Comparison of ENCODE assay signal across 1 cellular context in the genomic region with DNA sequence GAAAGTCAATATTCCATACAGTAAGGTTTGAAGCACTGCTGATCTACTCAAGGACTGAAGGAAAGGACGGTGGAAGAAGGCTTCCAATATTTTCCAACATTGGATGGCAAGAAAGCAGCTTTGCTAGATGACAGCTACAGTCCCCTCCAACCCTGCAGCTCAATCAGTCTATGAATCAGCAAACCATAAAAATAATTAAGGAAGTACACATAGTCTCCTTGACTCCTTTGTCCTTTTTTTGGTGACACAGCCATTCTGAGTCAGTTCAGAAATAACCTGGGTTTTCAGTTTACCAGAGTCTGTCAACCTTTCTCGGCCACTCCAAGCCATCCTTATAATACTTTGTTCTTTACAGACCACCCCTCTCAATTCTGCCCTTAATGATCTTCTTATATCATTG.
TF ChIP-seq lines count a peak whose summit lies in the region.

No MANE protein-coding gene starts in this region.

TF ChIP-seq in A549, 52 proteins besides CTCF, POLR2A, EP300 and RAD21 (continued from another document):
- TF ChIP-seq USF2 (IDR thresholded peaks at IDR 0.05) (no peak), JUNB (IDR thresholded peaks at IDR 0.05) (no peak), CBX2 (IDR thresholded peaks at IDR 0.05; ENCODE audit: borderline replicate concordance, low read depth) (no peak), ZSCAN20 (CRISPR knock-in tag; IDR thresholded peaks at IDR 0.05) (no peak)
